23 cellular contexts compared by ENCODE assay signal in genomic region chr6:155939253-155939652, GRCh38.
DNase-seq lines count a peak whose midpoint lies in the region; ATAC-seq lines count a peak whose summit lies in the region.
"Had no signal": no experiment of that assay in that cellular context is flagged by ENCODE, and none has a peak within 500 bp of the region (broad histone marks: within the 10 kb centered on the region; RNA-seq: fewer than 3 reads in every experiment).

No MANE protein-coding gene starts in this region.

- no peak for ATAC-seq in GM18519 (IDR thresholded peaks at IDR 0.05; ENCODE audit: low FRiP score, unreplicated experiment)
- ATAC-seq: CD8-positive, alpha-beta T cell; heart right ventricle; T-helper 17 cell had no signal

- DNase-seq in NCI-H1105 treated with DMSO at 0.1 percent for 48 hours (lab: John Stamatoyannopoulos, UW) = peak; percentile 99
- peak; percentile 42 for DNase-seq in NCI-H526 treated with DMSO at 0.1 percent for 48 hours (lab: John Stamatoyannopoulos, UW)
- peak; percentile 78 for DNase-seq in foreskin melanocyte
- DNase-seq in retina = peak; percentile 33
- DNase-seq in NK-92 (lab: John Stamatoyannopoulos, UW; ENCODE audit: unreplicated experiment) = no peak
- DNase-seq in stimulated activated CD4-positive, alpha-beta T cell treated with anti-CD3 and anti-CD28 coated beads, Interleukin-4, amount 100 ng/mL, for 1 hour = no peak
- DNase-seq: activated CD8-positive, alpha-beta memory T cell treated with anti-CD3 and anti-CD28 coated beads for 24 hours; activated gamma-delta T cell treated with Interleukin-2 at 50 U/mL for 16 hours; activated T-cell treated with anti-CD3 and anti-CD28 coated beads, Interleukin-2, amount 50 U/mL, for 1 hour; AML-193; brain microvascular endothelial cell; CD8-positive, alpha-beta T cell; GF-D8; heart right ventricle; KG1; MM.1S; NCI-H2029; NCI-H446 treated with DMSO at 0.1 percent for 48 hours; nephron progenitor cell; stimulated activated CD8-positive, alpha-beta memory T cell treated with anti-CD3 and anti-CD28 coated beads, Interleukin-4, amount 100 ng/mL, for 48 hours; T-helper 17 cell; transverse colon had no signal

Comparison
In these comparisons a context has a peak if more than half of its experiments do, and no peak if none do; other contexts are left out.
1. DNase-seq: peak in NCI-H1105 treated with DMSO at 0.1 percent for 48 hours (single experiment), NCI-H526 treated with DMSO at 0.1 percent for 48 hours (single experiment), foreskin melanocyte (single experiment) and retina (single experiment); none in NK-92 (single experiment) and stimulated activated CD4-positive, alpha-beta T cell treated with anti-CD3 and anti-CD28 coated beads, Interleukin-4, amount 100 ng/mL, for 1 hour (single experiment).